ENCODE assay signal across 8 cellular contexts in the genomic region with DNA sequence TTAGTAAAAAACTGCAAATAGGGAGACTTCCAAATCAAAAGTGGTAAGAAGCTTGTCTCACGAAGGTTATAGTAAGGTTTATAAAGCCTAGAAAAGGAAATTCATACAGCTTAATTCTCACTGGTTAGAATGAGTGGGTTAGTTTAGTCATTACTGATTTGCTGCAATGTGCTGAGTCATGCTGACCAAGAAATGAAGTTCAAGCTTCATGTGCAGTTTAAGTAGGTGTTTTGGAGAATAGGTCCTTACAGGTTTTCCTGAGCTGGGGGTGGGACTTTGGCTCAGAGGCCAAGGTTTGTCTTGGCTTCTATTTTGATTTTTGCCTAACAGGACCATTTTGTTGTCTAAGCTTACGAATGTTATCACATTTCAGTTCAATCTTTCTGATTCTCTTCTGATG. TPM values are rescaled to one million over a fixed set of nuclear protein-coding genes. Genes with fewer than 3 reads are reported as not detected.
A peak's percentile ranks its signal among the peaks of the same experiment; 100 is the strongest.
DNase-seq lines count a peak whose midpoint lies in the region; ATAC-seq and TF ChIP-seq lines count a peak whose summit lies in the region.

No MANE protein-coding gene starts in this region.

- H3K4me1 ChIP-seq in Karpas-422 (ENCODE audit: low read length) = peaks cover 14% of the 10 kb centered on the region

- no peaks in the 10 kb centered on the region for H3K36me3 ChIP-seq in Karpas-422 (ENCODE audit: insufficient read depth, low read length)

- H3K27ac Mint-ChIP-seq in type B pancreatic cell = peak overlapping the region; percentile 74

- H3K4me3 Mint-ChIP-seq in type B pancreatic cell = no peak overlapping the region

- peaks cover 21% of the 10 kb centered on the region for H3K4me1 Mint-ChIP-seq in type B pancreatic cell (ENCODE audit: unreplicated experiment)

- peak; percentile 74 for ATAC-seq in GM18868 (IDR thresholded peaks at IDR 0.05; ENCODE audit: unreplicated experiment)
- no peak for ATAC-seq in GM18861 (IDR thresholded peaks at IDR 0.05; ENCODE audit: unreplicated experiment)

- H3K4me2 ChIP-seq in Karpas-422 (ENCODE audit: low read depth, low read length, poor library complexity, severe bottlenecking) = peak overlapping the region; percentile 4

- H3K27me3 ChIP-seq in Karpas-422 (ENCODE audit: low read length) = no peaks in the 10 kb centered on the region; the same call in 1 of the 2 replicates

- no peak for TF ChIP-seq CTCF in AG09309 (IDR thresholded peaks at IDR 0.05; ENCODE audit: control insufficient read depth, insufficient read depth, low read depth, low read length, missing control alignments)
- no peak for TF ChIP-seq CTCF in type B pancreatic cell (conservative IDR thresholded peaks at IDR 0.05)

- H3K27me3 Mint-ChIP-seq in type B pancreatic cell = no peaks in the 10 kb centered on the region

- no peaks in the 10 kb centered on the region for H3K9me3 Mint-ChIP-seq in type B pancreatic cell

- H3K9me3 ChIP-seq in Karpas-422 (ENCODE audit: low read length) = no peaks in the 10 kb centered on the region

- no peak overlapping the region for H3K27ac ChIP-seq in Karpas-422 (ENCODE audit: low read length)

- H3K9me2 ChIP-seq in Karpas-422 (replicated peaks; ENCODE audit: insufficient read depth, low read length) = no peaks in the 10 kb centered on the region

- H3K36me3 Mint-ChIP-seq in type B pancreatic cell = peaks cover 17% of the 10 kb centered on the region

- H3K79me2 ChIP-seq in Karpas-422 (ENCODE audit: low read length) = no peaks in the 10 kb centered on the region

- peak overlapping the region; percentile 29; the same call in 1 of the 2 replicates for H2AFZ ChIP-seq in Karpas-422 (ENCODE audit: low read length)

- H3K9ac ChIP-seq in Karpas-422 (ENCODE audit: low read length) = no peak overlapping the region

- H3K4me3 ChIP-seq in AG09309 (ENCODE audit: control insufficient read depth, low read depth, low read length) (0 out of 2 replicates have a peak overlapping the region, but pooled peaks have one; percentile 3), Karpas-422 (ENCODE audit: low read length) (no peak overlapping the region)

- no peaks in the 10 kb centered on the region for H4K20me1 ChIP-seq in Karpas-422 (ENCODE audit: insufficient read depth, low read depth, low read length)

- DNase-seq in AG09309 (ENCODE audit: low read depth) = peak; percentile 66
- DNase-seq in Karpas-422 = peak; percentile 46
- peak; percentile 84 for DNase-seq in amniotic epithelial cell (ENCODE audit: low read depth)
- DNase-seq in kidney tubule cell (ENCODE audit: low spot score) = peak; percentile 87
- no peak for DNase-seq in type B pancreatic cell (ENCODE audit: extremely low spot score, unreplicated experiment)
- DNase-seq in SK-N-DZ (ENCODE audit: low spot score) = no peak

RNA-seq across cellular contexts. Expression of gene CLIP4, which starts 15.1 kb away (rescaled TPM):
- not detected in 2 replicates for total RNA-seq in Karpas-422 (2014; rRNA removed; shearing (Covaris generic); ENCODE audit: low replicate concordance)
- total RNA-seq in type B pancreatic cell (ENCODE audit: low replicate concordance) = 12.1 and 14.7 TPM in 2 replicates
- 5.6 and 6.4 TPM in 2 replicates for polyA plus RNA-seq in SK-N-DZ (2014; cell fraction: cytosol; rRNA removed)
- 14.9 and 24.1 TPM in 2 replicates for polyA plus RNA-seq in SK-N-DZ (2014; cell fraction: nucleus; rRNA removed)

RNA-seq across cellular contexts. Expression of gene PCARE, which starts 56.0 kb away (rescaled TPM):
- not detected in 2 replicates for total RNA-seq in Karpas-422 (2014; rRNA removed; shearing (Covaris generic); ENCODE audit: low replicate concordance)
- total RNA-seq in type B pancreatic cell (ENCODE audit: low replicate concordance) = not detected in 2 replicates
- polyA plus RNA-seq in SK-N-DZ (2014; cell fraction: cytosol; rRNA removed) = not detected in 2 replicates
- polyA plus RNA-seq in SK-N-DZ (2014; cell fraction: nucleus; rRNA removed) = not detected in 2 replicates

Comparison
In these comparisons a context has a peak if more than half of its experiments do, and no peak if none do; other contexts are left out.
1. DNase-seq: peak in AG09309 (single experiment), Karpas-422 (single experiment), amniotic epithelial cell (single experiment) and kidney tubule cell (single experiment); none in type B pancreatic cell (single experiment) and SK-N-DZ (single experiment).
2. RNA of gene CLIP4, which starts 15.1 kb away (total RNA-seq): 12.1 to 14.7 TPM in type B pancreatic cell; not detected in Karpas-422; every median in the first group is over 10 times any median in the second.